Comparison of ENCODE assay signal across 1 cellular context in genomic region chr1:157965584-157965983, GRCh38.
TF ChIP-seq lines count a peak whose summit lies in the region.

No MANE protein-coding gene starts in this region.

TF ChIP-seq in HepG2, 621 proteins besides CTCF, POLR2A, EP300 and RAD21 (continued from another document):
- TF ChIP-seq ZNF180 (CRISPR knock-in tag; IDR thresholded peaks at IDR 0.05; ENCODE audit: borderline replicate concordance, low read depth) = no peak
- TF ChIP-seq ZBTB49 (CRISPR knock-in tag; IDR thresholded peaks at IDR 0.05; ENCODE audit: borderline replicate concordance) = no peak
- TF ChIP-seq MZF1 (CRISPR knock-in tag; IDR thresholded peaks at IDR 0.05; ENCODE audit: borderline replicate concordance) = no peak
- TF ChIP-seq TBX2 (CRISPR knock-in tag; IDR thresholded peaks at IDR 0.05; ENCODE audit: borderline replicate concordance) = no peak
- no peak for TF ChIP-seq PPARG (CRISPR knock-in tag; conservative IDR thresholded peaks at IDR 0.05)
- no peak for TF ChIP-seq PITX1 (CRISPR knock-in tag; IDR thresholded peaks at IDR 0.05)
- no peak for TF ChIP-seq ZNF7 (CRISPR knock-in tag; IDR thresholded peaks at IDR 0.05)
- TF ChIP-seq ZBTB25 (CRISPR knock-in tag; IDR thresholded peaks at IDR 0.05) = no peak
- no peak for TF ChIP-seq SIN3B (IDR thresholded peaks at IDR 0.05; ENCODE audit: low read length)
- TF ChIP-seq SMARCE1 (IDR thresholded peaks at IDR 0.05; ENCODE audit: borderline replicate concordance) = no peak
- TF ChIP-seq RARA (CRISPR knock-in tag; IDR thresholded peaks at IDR 0.05) = no peak
- no peak for TF ChIP-seq KDM5B (CRISPR knock-in tag; IDR thresholded peaks at IDR 0.05; ENCODE audit: borderline replicate concordance)
- no peak for TF ChIP-seq XBP1 (CRISPR knock-in tag; IDR thresholded peaks at IDR 0.05)
- no peak for TF ChIP-seq PAWR (CRISPR knock-in tag; IDR thresholded peaks at IDR 0.05; ENCODE audit: borderline replicate concordance)
- no peak for TF ChIP-seq HNF1B (CRISPR knock-in tag; IDR thresholded peaks at IDR 0.05)
- TF ChIP-seq GTF2F1 (IDR thresholded peaks at IDR 0.05; ENCODE audit: low read length) = no peak
